In the genomic region with DNA sequence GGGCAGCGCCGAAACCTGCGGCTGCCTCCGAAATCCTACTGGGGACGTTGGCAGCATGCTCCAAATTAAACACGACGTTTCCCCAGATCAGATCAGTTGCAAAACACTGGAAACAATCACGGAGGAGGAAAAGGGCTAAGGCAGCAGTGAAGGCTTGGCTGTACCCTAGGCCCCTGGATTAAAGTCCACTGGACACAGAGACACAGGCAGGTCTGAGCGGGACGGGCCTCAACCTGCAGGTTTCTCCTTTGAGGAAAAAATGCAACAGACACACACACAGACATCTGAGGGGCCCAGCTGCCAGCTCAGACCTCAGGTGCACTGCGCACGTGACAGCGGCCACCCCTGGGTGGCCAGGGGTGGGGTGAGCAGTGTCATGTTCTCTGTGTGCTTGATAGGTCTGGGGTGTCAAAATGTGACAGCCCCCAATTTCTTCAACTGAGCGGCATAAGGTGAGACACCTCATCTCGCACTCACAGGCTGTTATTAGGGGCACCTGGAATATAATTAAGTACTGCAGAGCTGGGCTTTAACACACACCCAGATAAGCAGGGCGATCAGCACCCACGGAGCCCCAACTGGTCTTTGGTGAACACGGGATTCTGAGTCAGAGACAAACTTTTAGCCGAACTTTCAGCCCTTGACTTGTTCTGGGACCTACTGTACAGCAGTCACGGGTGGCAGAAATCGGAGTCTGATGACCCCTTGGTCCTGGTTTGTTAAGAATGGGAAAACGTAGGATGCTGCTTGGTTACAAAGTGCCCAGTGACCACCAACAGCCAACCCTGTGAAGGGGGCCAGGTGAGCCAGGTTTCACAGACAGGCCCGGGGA, we compare ENCODE assay signal across 1 cellular context.
TF ChIP-seq lines count a peak whose summit lies in the region.

No MANE protein-coding gene starts in this region.

TF ChIP-seq in HepG2, 621 proteins besides CTCF, POLR2A, EP300 and RAD21 (continues in another document):
- TF ChIP-seq ZMYM3 (CRISPR knock-in tag; IDR thresholded peaks at IDR 0.05) (no peak), TBX2 (CRISPR knock-in tag; IDR thresholded peaks at IDR 0.05; ENCODE audit: borderline replicate concordance) (no peak; the same call in 1 of the 2 replicates), CREB1 (IDR thresholded peaks at IDR 0.05) (no peak), CREB1 (CRISPR knock-in tag; IDR thresholded peaks at IDR 0.05) (peak; percentile 52; the same call in 1 of the 2 replicates), ZNF143 (CRISPR knock-in tag; IDR thresholded peaks at IDR 0.05) (no peak), SIX1 (CRISPR knock-in tag; IDR thresholded peaks at IDR 0.05; ENCODE audit: borderline replicate concordance) (0 out of 2 replicates have a peak, but pooled peaks have one; percentile 21), KDM4B (CRISPR knock-in tag; IDR thresholded peaks at IDR 0.05) (no peak), ZNF12 (CRISPR knock-in tag; IDR thresholded peaks at IDR 0.05) (peak; percentile 33; the same call in 1 of the 2 replicates), NCOA5 (CRISPR knock-in tag; IDR thresholded peaks at IDR 0.05) (no peak), ZNF570 (CRISPR knock-in tag; IDR thresholded peaks at IDR 0.05; ENCODE audit: borderline replicate concordance) (no peak), ZNF605 (CRISPR knock-in tag; IDR thresholded peaks at IDR 0.05) (no peak; the same call in 1 of the 2 replicates), RARG (CRISPR knock-in tag; IDR thresholded peaks at IDR 0.05; ENCODE audit: low read depth) (0 out of 2 replicates have a peak, but pooled peaks have one; percentile 51), ZNF674 (CRISPR knock-in tag; IDR thresholded peaks at IDR 0.05; ENCODE audit: low read depth) (no peak), FOSL2 (CRISPR knock-in tag; IDR thresholded peaks at IDR 0.05) (peak; percentile 80), ATRX (CRISPR knock-in tag; IDR thresholded peaks at IDR 0.05; ENCODE audit: borderline replicate concordance) (no peak), CHD4 (IDR thresholded peaks at IDR 0.05; ENCODE audit: borderline replicate concordance, low read length) (peak; percentile 27; the same call in 1 of the 2 replicates), ZNF484 (CRISPR knock-in tag; IDR thresholded peaks at IDR 0.05; ENCODE audit: borderline replicate concordance, low read depth) (no peak), ZNF101 (CRISPR knock-in tag; IDR thresholded peaks at IDR 0.05; ENCODE audit: borderline replicate concordance, low read depth) (no peak), ZBTB21 (CRISPR knock-in tag; IDR thresholded peaks at IDR 0.05) (peak; percentile 37; the same call in 1 of the 2 replicates), MAFF (IDR thresholded peaks at IDR 0.05; ENCODE audit: low read depth, low read length) (no peak; the same call in 1 of the 2 replicates), RBFOX2 (IDR thresholded peaks at IDR 0.05; ENCODE audit: low read depth, low read length) (peak; percentile 17; the same call in 1 of the 2 replicates), KDM1A (CRISPR knock-in tag; IDR thresholded peaks at IDR 0.05) (no peak), RBM22 (optimal IDR thresholded peaks at IDR 0.05; ENCODE audit: low read length) (no peak), SIX4 (CRISPR knock-in tag; IDR thresholded peaks at IDR 0.05) (peak; percentile 74), ZNF274 (CRISPR knock-in tag; IDR thresholded peaks at IDR 0.05) (no peak), SP2 (CRISPR knock-in tag; IDR thresholded peaks at IDR 0.05) (no peak), ISX (CRISPR knock-in tag; conservative IDR thresholded peaks at IDR 0.05) (no peak), HDAC2 (CRISPR knock-in tag; IDR thresholded peaks at IDR 0.05) (peak; percentile 86), ZNF121 (CRISPR knock-in tag; IDR thresholded peaks at IDR 0.05) (peak; percentile 47; the same call in 1 of the 2 replicates), HNRNPK (IDR thresholded peaks at IDR 0.05; ENCODE audit: low read depth, low read length, poor library complexity, severe bottlenecking) (no peak), ZNF260 (CRISPR knock-in tag; IDR thresholded peaks at IDR 0.05; ENCODE audit: borderline replicate concordance, low read depth) (no peak), SKI (IDR thresholded peaks at IDR 0.05; ENCODE audit: partially characterized antibody) (peak; percentile 90), MEIS2 (CRISPR knock-in tag; IDR thresholded peaks at IDR 0.05) (peak; percentile 72; the same call in 1 of the 2 replicates), KLF16 (CRISPR knock-in tag; IDR thresholded peaks at IDR 0.05) (peak in 1 of 2 experiments; percentile 74; a peak in 2 of 4 replicates), EED (CRISPR knock-in tag; IDR thresholded peaks at IDR 0.05) (no peak), ZMYM4 (CRISPR knock-in tag; IDR thresholded peaks at IDR 0.05) (peak; percentile 45), ZNF616 (CRISPR knock-in tag; IDR thresholded peaks at IDR 0.05; ENCODE audit: low read depth) (no peak), PITX1 (CRISPR knock-in tag; IDR thresholded peaks at IDR 0.05) (peak; percentile 76; the same call in 1 of the 2 replicates)
- TF ChIP-seq, protein P1, sequence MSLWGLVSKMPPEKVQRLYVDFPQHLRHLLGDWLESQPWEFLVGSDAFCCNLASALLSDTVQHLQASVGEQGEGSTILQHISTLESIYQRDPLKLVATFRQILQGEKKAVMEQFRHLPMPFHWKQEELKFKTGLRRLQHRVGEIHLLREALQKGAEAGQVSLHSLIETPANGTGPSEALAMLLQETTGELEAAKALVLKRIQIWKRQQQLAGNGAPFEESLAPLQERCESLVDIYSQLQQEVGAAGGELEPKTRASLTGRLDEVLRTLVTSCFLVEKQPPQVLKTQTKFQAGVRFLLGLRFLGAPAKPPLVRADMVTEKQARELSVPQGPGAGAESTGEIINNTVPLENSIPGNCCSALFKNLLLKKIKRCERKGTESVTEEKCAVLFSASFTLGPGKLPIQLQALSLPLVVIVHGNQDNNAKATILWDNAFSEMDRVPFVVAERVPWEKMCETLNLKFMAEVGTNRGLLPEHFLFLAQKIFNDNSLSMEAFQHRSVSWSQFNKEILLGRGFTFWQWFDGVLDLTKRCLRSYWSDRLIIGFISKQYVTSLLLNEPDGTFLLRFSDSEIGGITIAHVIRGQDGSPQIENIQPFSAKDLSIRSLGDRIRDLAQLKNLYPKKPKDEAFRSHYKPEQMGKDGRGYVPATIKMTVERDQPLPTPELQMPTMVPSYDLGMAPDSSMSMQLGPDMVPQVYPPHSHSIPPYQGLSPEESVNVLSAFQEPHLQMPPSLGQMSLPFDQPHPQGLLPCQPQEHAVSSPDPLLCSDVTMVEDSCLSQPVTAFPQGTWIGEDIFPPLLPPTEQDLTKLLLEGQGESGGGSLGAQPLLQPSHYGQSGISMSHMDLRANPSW (CRISPR knock-in tag; IDR thresholded peaks at IDR 0.05; ENCODE audit: borderline replicate concordance): peak; percentile 81; the same call in 1 of the 2 replicates
- TF ChIP-seq, protein P2, sequence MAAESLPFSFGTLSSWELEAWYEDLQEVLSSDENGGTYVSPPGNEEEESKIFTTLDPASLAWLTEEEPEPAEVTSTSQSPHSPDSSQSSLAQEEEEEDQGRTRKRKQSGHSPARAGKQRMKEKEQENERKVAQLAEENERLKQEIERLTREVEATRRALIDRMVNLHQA (CRISPR knock-in tag; IDR thresholded peaks at IDR 0.05): no peak
- TF ChIP-seq, protein P3, sequence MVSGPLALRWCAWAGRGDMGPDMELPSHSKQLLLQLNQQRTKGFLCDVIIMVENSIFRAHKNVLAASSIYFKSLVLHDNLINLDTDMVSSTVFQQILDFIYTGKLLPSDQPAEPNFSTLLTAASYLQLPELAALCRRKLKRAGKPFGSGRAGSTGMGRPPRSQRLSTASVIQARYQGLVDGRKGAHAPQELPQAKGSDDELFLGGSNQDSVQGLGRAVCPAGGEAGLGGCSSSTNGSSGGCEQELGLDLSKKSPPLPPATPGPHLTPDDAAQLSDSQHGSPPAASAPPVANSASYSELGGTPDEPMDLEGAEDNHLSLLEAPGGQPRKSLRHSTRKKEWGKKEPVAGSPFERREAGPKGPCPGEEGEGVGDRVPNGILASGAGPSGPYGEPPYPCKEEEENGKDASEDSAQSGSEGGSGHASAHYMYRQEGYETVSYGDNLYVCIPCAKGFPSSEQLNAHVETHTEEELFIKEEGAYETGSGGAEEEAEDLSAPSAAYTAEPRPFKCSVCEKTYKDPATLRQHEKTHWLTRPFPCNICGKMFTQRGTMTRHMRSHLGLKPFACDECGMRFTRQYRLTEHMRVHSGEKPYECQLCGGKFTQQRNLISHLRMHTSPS (CRISPR knock-in tag; IDR thresholded peaks at IDR 0.05; ENCODE audit: low read depth): no peak; the same call in 1 of the 2 replicates
- TF ChIP-seq, protein P4, sequence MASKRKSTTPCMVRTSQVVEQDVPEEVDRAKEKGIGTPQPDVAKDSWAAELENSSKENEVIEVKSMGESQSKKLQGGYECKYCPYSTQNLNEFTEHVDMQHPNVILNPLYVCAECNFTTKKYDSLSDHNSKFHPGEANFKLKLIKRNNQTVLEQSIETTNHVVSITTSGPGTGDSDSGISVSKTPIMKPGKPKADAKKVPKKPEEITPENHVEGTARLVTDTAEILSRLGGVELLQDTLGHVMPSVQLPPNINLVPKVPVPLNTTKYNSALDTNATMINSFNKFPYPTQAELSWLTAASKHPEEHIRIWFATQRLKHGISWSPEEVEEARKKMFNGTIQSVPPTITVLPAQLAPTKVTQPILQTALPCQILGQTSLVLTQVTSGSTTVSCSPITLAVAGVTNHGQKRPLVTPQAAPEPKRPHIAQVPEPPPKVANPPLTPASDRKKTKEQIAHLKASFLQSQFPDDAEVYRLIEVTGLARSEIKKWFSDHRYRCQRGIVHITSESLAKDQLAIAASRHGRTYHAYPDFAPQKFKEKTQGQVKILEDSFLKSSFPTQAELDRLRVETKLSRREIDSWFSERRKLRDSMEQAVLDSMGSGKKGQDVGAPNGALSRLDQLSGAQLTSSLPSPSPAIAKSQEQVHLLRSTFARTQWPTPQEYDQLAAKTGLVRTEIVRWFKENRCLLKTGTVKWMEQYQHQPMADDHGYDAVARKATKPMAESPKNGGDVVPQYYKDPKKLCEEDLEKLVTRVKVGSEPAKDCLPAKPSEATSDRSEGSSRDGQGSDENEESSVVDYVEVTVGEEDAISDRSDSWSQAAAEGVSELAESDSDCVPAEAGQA (IDR thresholded peaks at IDR 0.05; ENCODE audit: low read depth): peak; percentile 60; the same call in 1 of the 2 replicates
- TF ChIP-seq, protein P4 (CRISPR knock-in tag; IDR thresholded peaks at IDR 0.05; ENCODE audit: borderline replicate concordance): no peak
- TF ChIP-seq, protein P5, sequence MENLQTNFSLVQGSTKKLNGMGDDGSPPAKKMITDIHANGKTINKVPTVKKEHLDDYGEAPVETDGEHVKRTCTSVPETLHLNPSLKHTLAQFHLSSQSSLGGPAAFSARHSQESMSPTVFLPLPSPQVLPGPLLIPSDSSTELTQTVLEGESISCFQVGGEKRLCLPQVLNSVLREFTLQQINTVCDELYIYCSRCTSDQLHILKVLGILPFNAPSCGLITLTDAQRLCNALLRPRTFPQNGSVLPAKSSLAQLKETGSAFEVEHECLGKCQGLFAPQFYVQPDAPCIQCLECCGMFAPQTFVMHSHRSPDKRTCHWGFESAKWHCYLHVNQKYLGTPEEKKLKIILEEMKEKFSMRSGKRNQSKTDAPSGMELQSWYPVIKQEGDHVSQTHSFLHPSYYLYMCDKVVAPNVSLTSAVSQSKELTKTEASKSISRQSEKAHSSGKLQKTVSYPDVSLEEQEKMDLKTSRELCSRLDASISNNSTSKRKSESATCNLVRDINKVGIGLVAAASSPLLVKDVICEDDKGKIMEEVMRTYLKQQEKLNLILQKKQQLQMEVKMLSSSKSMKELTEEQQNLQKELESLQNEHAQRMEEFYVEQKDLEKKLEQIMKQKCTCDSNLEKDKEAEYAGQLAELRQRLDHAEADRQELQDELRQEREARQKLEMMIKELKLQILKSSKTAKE (CRISPR knock-in tag; IDR thresholded peaks at IDR 0.05; ENCODE audit: borderline replicate concordance): peak; percentile 85
- TF ChIP-seq, protein P6, sequence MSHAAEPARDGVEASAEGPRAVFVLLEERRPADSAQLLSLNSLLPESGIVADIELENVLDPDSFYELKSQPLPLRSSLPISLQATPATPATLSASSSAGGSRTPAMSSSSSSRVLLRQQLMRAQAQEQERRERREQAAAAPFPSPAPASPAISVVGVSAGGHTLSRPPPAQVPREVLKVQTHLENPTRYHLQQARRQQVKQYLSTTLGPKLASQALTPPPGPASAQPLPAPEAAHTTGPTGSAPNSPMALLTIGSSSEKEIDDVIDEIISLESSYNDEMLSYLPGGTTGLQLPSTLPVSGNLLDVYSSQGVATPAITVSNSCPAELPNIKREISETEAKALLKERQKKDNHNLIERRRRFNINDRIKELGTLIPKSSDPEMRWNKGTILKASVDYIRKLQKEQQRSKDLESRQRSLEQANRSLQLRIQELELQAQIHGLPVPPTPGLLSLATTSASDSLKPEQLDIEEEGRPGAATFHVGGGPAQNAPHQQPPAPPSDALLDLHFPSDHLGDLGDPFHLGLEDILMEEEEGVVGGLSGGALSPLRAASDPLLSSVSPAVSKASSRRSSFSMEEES (CRISPR knock-in tag; IDR thresholded peaks at IDR 0.05): peak; percentile 90
- TF ChIP-seq, protein P7, sequence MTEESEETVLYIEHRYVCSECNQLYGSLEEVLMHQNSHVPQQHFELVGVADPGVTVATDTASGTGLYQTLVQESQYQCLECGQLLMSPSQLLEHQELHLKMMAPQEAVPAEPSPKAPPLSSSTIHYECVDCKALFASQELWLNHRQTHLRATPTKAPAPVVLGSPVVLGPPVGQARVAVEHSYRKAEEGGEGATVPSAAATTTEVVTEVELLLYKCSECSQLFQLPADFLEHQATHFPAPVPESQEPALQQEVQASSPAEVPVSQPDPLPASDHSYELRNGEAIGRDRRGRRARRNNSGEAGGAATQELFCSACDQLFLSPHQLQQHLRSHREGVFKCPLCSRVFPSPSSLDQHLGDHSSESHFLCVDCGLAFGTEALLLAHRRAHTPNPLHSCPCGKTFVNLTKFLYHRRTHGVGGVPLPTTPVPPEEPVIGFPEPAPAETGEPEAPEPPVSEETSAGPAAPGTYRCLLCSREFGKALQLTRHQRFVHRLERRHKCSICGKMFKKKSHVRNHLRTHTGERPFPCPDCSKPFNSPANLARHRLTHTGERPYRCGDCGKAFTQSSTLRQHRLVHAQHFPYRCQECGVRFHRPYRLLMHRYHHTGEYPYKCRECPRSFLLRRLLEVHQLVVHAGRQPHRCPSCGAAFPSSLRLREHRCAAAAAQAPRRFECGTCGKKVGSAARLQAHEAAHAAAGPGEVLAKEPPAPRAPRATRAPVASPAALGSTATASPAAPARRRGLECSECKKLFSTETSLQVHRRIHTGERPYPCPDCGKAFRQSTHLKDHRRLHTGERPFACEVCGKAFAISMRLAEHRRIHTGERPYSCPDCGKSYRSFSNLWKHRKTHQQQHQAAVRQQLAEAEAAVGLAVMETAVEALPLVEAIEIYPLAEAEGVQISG (CRISPR knock-in tag; IDR thresholded peaks at IDR 0.05): peak; percentile 89
